1 cellular context compared by ENCODE assay signal in the genomic region with DNA sequence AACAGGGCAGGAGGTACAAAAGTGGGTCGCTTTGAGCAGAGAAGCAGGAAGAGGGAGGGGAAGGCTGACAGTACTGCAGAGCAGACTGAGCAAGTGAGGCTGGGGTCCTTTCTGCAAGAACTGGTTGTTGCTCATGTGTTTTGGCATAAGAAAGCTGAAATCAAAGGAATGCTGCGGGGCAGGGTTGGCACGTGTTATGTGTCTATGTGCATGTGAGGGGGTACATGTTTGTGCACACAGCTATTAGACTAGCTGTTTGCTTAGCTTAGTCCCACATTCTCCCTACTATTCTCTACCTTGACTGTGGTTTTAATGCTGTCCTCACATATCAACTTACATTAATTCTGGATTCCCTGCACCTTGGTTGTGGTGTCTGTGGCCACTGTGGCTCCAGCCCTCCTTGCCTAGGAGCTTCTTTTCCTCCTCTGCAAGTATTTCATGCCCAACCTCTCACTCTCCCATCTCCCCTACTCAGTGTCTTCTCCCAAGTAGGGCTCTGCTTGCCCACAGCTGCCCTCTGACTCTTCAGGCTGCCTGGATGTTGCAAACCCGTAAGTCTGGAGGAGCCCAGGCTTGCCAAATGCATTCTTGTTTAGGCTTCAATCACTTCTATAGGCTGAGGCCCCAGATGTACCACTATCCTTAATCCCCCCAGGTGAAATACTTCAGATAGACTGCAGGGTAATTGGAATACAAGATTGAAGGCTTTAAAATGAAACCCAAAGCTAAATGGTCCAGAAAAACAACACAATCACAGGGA.
TF ChIP-seq lines count a peak whose summit lies in the region.

No MANE protein-coding gene starts in this region.

TF ChIP-seq in HCT116, 20 proteins besides CTCF, POLR2A, EP300 and RAD21:
- TF ChIP-seq JUND (IDR thresholded peaks at IDR 0.05): no peak
- TF ChIP-seq ZNF274 (IDR thresholded peaks at IDR 0.05; ENCODE audit: low read depth, low read length): no peak
- no peak for TF ChIP-seq EZH2 (IDR thresholded peaks at IDR 0.05)
- TF ChIP-seq FOSL1 (IDR thresholded peaks at IDR 0.05; ENCODE audit: low read depth): no peak
- no peak for TF ChIP-seq SIN3A (IDR thresholded peaks at IDR 0.05; ENCODE audit: low read depth)
- no peak for TF ChIP-seq SP1 (IDR thresholded peaks at IDR 0.05; ENCODE audit: low read depth)
- TF ChIP-seq, protein P1, sequence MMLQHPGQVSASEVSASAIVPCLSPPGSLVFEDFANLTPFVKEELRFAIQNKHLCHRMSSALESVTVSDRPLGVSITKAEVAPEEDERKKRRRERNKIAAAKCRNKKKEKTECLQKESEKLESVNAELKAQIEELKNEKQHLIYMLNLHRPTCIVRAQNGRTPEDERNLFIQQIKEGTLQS (IDR thresholded peaks at IDR 0.05): no peak
- TF ChIP-seq, protein P2, sequence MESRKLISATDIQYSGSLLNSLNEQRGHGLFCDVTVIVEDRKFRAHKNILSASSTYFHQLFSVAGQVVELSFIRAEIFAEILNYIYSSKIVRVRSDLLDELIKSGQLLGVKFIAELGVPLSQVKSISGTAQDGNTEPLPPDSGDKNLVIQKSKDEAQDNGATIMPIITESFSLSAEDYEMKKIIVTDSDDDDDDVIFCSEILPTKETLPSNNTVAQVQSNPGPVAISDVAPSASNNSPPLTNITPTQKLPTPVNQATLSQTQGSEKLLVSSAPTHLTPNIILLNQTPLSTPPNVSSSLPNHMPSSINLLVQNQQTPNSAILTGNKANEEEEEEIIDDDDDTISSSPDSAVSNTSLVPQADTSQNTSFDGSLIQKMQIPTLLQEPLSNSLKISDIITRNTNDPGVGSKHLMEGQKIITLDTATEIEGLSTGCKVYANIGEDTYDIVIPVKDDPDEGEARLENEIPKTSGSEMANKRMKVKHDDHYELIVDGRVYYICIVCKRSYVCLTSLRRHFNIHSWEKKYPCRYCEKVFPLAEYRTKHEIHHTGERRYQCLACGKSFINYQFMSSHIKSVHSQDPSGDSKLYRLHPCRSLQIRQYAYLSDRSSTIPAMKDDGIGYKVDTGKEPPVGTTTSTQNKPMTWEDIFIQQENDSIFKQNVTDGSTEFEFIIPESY (IDR thresholded peaks at IDR 0.05; ENCODE audit: extremely low read depth, insufficient replicate concordance, low read length): no peak
- TF ChIP-seq TCF7L2 (IDR thresholded peaks at IDR 0.05; ENCODE audit: borderline replicate concordance, extremely low read depth, insufficient read depth, insufficient read length): no peak
- TF ChIP-seq CEBPB (IDR thresholded peaks at IDR 0.05; ENCODE audit: low read depth): no peak
- TF ChIP-seq EZH2phosphoT487 (IDR thresholded peaks at IDR 0.05; ENCODE audit: borderline replicate concordance): no peak
- TF ChIP-seq, protein P3, sequence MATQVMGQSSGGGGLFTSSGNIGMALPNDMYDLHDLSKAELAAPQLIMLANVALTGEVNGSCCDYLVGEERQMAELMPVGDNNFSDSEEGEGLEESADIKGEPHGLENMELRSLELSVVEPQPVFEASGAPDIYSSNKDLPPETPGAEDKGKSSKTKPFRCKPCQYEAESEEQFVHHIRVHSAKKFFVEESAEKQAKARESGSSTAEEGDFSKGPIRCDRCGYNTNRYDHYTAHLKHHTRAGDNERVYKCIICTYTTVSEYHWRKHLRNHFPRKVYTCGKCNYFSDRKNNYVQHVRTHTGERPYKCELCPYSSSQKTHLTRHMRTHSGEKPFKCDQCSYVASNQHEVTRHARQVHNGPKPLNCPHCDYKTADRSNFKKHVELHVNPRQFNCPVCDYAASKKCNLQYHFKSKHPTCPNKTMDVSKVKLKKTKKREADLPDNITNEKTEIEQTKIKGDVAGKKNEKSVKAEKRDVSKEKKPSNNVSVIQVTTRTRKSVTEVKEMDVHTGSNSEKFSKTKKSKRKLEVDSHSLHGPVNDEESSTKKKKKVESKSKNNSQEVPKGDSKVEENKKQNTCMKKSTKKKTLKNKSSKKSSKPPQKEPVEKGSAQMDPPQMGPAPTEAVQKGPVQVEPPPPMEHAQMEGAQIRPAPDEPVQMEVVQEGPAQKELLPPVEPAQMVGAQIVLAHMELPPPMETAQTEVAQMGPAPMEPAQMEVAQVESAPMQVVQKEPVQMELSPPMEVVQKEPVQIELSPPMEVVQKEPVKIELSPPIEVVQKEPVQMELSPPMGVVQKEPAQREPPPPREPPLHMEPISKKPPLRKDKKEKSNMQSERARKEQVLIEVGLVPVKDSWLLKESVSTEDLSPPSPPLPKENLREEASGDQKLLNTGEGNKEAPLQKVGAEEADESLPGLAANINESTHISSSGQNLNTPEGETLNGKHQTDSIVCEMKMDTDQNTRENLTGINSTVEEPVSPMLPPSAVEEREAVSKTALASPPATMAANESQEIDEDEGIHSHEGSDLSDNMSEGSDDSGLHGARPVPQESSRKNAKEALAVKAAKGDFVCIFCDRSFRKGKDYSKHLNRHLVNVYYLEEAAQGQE (IDR thresholded peaks at IDR 0.05; ENCODE audit: low read depth): no peak
- TF ChIP-seq EGR1 (IDR thresholded peaks at IDR 0.05; ENCODE audit: low read depth): no peak
- TF ChIP-seq, protein P4, sequence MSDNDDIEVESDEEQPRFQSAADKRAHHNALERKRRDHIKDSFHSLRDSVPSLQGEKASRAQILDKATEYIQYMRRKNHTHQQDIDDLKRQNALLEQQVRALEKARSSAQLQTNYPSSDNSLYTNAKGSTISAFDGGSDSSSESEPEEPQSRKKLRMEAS (IDR thresholded peaks at IDR 0.05): no peak
- TF ChIP-seq CBX3 (IDR thresholded peaks at IDR 0.05; ENCODE audit: low read depth): no peak
- TF ChIP-seq YY1 (IDR thresholded peaks at IDR 0.05; ENCODE audit: extremely low read depth, insufficient replicate concordance, low read depth, low read length): no peak
- no peak for TF ChIP-seq ZFX (IDR thresholded peaks at IDR 0.05)
- no peak for TF ChIP-seq ELF1 (IDR thresholded peaks at IDR 0.05; ENCODE audit: borderline replicate concordance, low read depth)
